ENCODE assay signal across 15 cellular contexts in the genomic region with DNA sequence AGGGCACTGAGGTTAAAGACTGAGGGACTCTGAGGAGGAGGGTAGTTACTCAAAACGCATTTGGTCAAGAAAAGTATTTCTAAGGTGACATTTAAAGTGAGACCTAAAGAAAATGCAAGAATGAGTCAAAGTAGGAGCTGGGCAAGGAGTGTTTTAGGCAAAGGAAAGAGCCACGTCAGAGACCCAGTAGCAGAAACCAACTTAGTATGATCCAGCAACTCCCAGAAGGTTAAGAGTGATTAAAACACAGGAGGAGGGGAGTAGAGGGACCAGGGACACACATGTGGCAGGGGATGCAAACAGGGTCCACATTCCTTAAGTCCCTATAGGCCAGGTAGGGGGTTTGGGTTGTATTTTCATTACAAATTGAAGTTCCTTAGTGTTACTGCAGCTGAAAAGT.
"Had no signal": no experiment of that assay in that cellular context is flagged by ENCODE, and none has a peak within 500 bp of the region (broad histone marks: within the 10 kb centered on the region; RNA-seq: fewer than 3 reads in every experiment).

No MANE protein-coding gene starts in this region.

- ATAC-seq: stimulated activated naive B cell treated with anti-CD40 and anti-IgM and Interleukin-4, amounts not matched to agents 10 μg/mL and 1 μg/mL and 100 μg/mL, for 72 hours had no signal

- H3K9me3 ChIP-seq: ovary, tibial artery had no signal

- H3K27ac ChIP-seq: coronary artery, ovary, tibial artery had no signal

- H3K27me3 ChIP-seq: ovary, tibial artery had no signal

- H3K36me3 Mint-ChIP-seq: activated naive CD4-positive, alpha-beta T cell treated with anti-CD3 and anti-CD28 coated beads, Interleukin-2, amount 50 U/mL, for 24 hours; immature natural killer cell; stimulated activated naive B cell treated with anti-CD40 and anti-IgM and Interleukin-4, amounts not matched to agents 10 μg/mL and 1 μg/mL and 100 μg/mL, for 72 hours had no signal

- H3K27me3 Mint-ChIP-seq: activated naive CD4-positive, alpha-beta T cell treated with anti-CD3 and anti-CD28 coated beads, Interleukin-2, amount 50 U/mL, for 24 hours; stimulated activated naive B cell treated with anti-CD40 and anti-IgM and Interleukin-4, amounts not matched to agents 10 μg/mL and 1 μg/mL and 100 μg/mL, for 72 hours had no signal

- H3K4me3 ChIP-seq: coronary artery, ovary, tibial artery had no signal

- DNase-seq: activated CD4-positive, alpha-beta T cell treated with anti-CD3 and anti-CD28 coated beads for 1 hour; activated CD4-positive, alpha-beta T cell treated with anti-CD3 and anti-CD28 coated beads, Interleukin-2, amount 50 U/mL, for 4 hours; activated effector memory CD4-positive, alpha-beta T cell treated with Interleukin-2 at 50 U/mL for 16 hours; activated T-cell treated with anti-CD3 and anti-CD28 coated beads, Interleukin-2, amount 50 U/mL, for 1 hour; central memory CD4-positive, alpha-beta T cell; effector CD4-positive, alpha-beta T cell; foreskin fibroblast; immature natural killer cell; ovary; stimulated activated naive B cell treated with anti-CD40 and anti-IgM and Interleukin-4, amounts not matched to agents 10 μg/mL and 1 μg/mL and 100 μg/mL, for 72 hours; tibial artery had no signal

- H3K27ac Mint-ChIP-seq: activated naive CD4-positive, alpha-beta T cell treated with anti-CD3 and anti-CD28 coated beads, Interleukin-2, amount 50 U/mL, for 24 hours; immature natural killer cell; stimulated activated naive B cell treated with anti-CD40 and anti-IgM and Interleukin-4, amounts not matched to agents 10 μg/mL and 1 μg/mL and 100 μg/mL, for 72 hours had no signal

- H3K4me3 Mint-ChIP-seq: activated naive CD4-positive, alpha-beta T cell treated with anti-CD3 and anti-CD28 coated beads, Interleukin-2, amount 50 U/mL, for 24 hours; immature natural killer cell; neural crest cell; stimulated activated naive B cell treated with anti-CD40 and anti-IgM and Interleukin-4, amounts not matched to agents 10 μg/mL and 1 μg/mL and 100 μg/mL, for 72 hours had no signal

- H3K9me3 Mint-ChIP-seq: activated naive CD4-positive, alpha-beta T cell treated with anti-CD3 and anti-CD28 coated beads, Interleukin-2, amount 50 U/mL, for 24 hours; immature natural killer cell; neural crest cell; stimulated activated naive B cell treated with anti-CD40 and anti-IgM and Interleukin-4, amounts not matched to agents 10 μg/mL and 1 μg/mL and 100 μg/mL, for 72 hours had no signal

- FAIRE-seq: urothelium cell line had no signal

- H3K36me3 ChIP-seq: ovary, tibial artery had no signal

- H3K4me1 Mint-ChIP-seq: immature natural killer cell; stimulated activated naive B cell treated with anti-CD40 and anti-IgM and Interleukin-4, amounts not matched to agents 10 μg/mL and 1 μg/mL and 100 μg/mL, for 72 hours had no signal
